In genomic region chr16:27725271-27726010, GRCh38 we compare ENCODE assay signal across 14 cellular contexts.
DNase-seq lines count a peak whose midpoint lies in the region; ATAC-seq, FAIRE-seq and TF ChIP-seq lines count a peak whose summit lies in the region.
"Had no signal": no experiment of that assay in that cellular context is flagged by ENCODE, and none has a peak within 500 bp of the region (broad histone marks: within the 10 kb centered on the region; RNA-seq: fewer than 3 reads in every experiment).

No MANE protein-coding gene starts in this region.

- H3K9me3 ChIP-seq in WERI-Rb-1 (ENCODE audit: severe bottlenecking) (no peaks in the 10 kb centered on the region), kidney (ENCODE audit: control insufficient read depth in 1 of 2, low read length in 2 of 2) (no peaks in the 10 kb centered on the region), thyroid gland (no peaks in the 10 kb centered on the region), spleen (no peaks in the 10 kb centered on the region)
- H3K9me3 ChIP-seq: Peyer's patch, SK-N-SH had no signal

- no peak overlapping the region for H3K4me3 Mint-ChIP-seq in activated CD8-positive, alpha-beta T cell treated with anti-CD3 and anti-CD28 coated beads, Interleukin-2, amount 10 ng/mL, durations not matched to agents 7 days and 5 days

- CTCF ChIA-PET in activated CD8-positive, alpha-beta T cell treated with anti-CD3 and anti-CD28 coated beads, Interleukin-2, amount 10 ng/mL, durations not matched to agents 7 days and 5 days (lab: Charles Lee), result no interaction called here

- TF ChIP-seq POLR2A in thyroid gland (IDR thresholded peaks at IDR 0.05) (no peak), spleen (IDR thresholded peaks at IDR 0.05) (no peak)

- ATAC-seq in activated CD8-positive, alpha-beta T cell treated with anti-CD3 and anti-CD28 coated beads, Interleukin-2, amount 10 ng/mL, durations not matched to agents 7 days and 5 days, result no peak
- no peak for ATAC-seq in HG02970 (IDR thresholded peaks at IDR 0.05; ENCODE audit: low FRiP score, unreplicated experiment)

- H3K36me3 Mint-ChIP-seq in activated CD8-positive, alpha-beta T cell treated with anti-CD3 and anti-CD28 coated beads, Interleukin-2, amount 10 ng/mL, durations not matched to agents 7 days and 5 days (ENCODE audit: low read depth), result peaks cover 2% of the 10 kb centered on the region

- 95% methylated on average over 15 of the region's 15 CpGs for WGBS in thyroid gland, 2 donors
- WGBS in spleen, 5 donors, result 92 to 98% (median 95%) methylated on average over 15 of the region's 15 CpGs

- H3K27me3 Mint-ChIP-seq in activated CD8-positive, alpha-beta T cell treated with anti-CD3 and anti-CD28 coated beads, Interleukin-2, amount 10 ng/mL, durations not matched to agents 7 days and 5 days (ENCODE audit: low read depth), result no peaks in the 10 kb centered on the region

- no peak overlapping the region for H3K27ac Mint-ChIP-seq in activated CD8-positive, alpha-beta T cell treated with anti-CD3 and anti-CD28 coated beads, Interleukin-2, amount 10 ng/mL, durations not matched to agents 7 days and 5 days

- peaks cover 7% of the 10 kb centered on the region for H3K4me1 Mint-ChIP-seq in activated CD8-positive, alpha-beta T cell treated with anti-CD3 and anti-CD28 coated beads, Interleukin-2, amount 10 ng/mL, durations not matched to agents 7 days and 5 days (ENCODE audit: low read depth)

- H3K4me3 ChIP-seq in WERI-Rb-1 (ENCODE audit: low read depth, low read length) (no peak overlapping the region), kidney (ENCODE audit: low read length in 2 of 2) (no peak overlapping the region), thyroid gland (replicated peaks in 1 of 3) (no peak overlapping the region), spleen (no peak overlapping the region)
- H3K4me3 ChIP-seq: Peyer's patch had no signal

- intact Hi-C loops in kidney (cut with DNase I), result no loop called here
- intact Hi-C loops in thyroid gland (cut with DNase I), result no loop called here
- intact Hi-C loops in spleen (cut with DNase I; ENCODE audit: low total_unique reads), result no loop called here

- H3K9me3 Mint-ChIP-seq in activated CD8-positive, alpha-beta T cell treated with anti-CD3 and anti-CD28 coated beads, Interleukin-2, amount 10 ng/mL, durations not matched to agents 7 days and 5 days (ENCODE audit: insufficient read depth), result no peaks in the 10 kb centered on the region

- DNase-seq in G401 (ENCODE audit: low spot score) (peak; percentile 61), WERI-Rb-1 (no peak), kidney (peak; percentile 10), thyroid gland (no peak), spleen (no peak)
- no peak for DNase-seq in activated CD8-positive, alpha-beta T cell treated with anti-CD3 and anti-CD28 coated beads, Interleukin-2, amount 10 ng/mL, durations not matched to agents 7 days and 5 days
- DNase-seq: H7, Kasumi-1, NCI-H1417 treated with DMSO at 0.1 percent for 48 hours, Peyer's patch, Right ventricle myocardium superior, SK-N-SH had no signal

- H3K27me3 ChIP-seq in WERI-Rb-1 (ENCODE audit: insufficient read depth, low read depth, severe bottlenecking) (no peaks in the 10 kb centered on the region), thyroid gland (no peaks in the 10 kb centered on the region), spleen (replicated peaks in 1 of 7) (no peaks in the 10 kb centered on the region)
- H3K27me3 ChIP-seq: Peyer's patch had no signal

- in situ Hi-C loops in G401 (cut with HindIII; ENCODE audit: low sequenced_read_pairs), result no loop called here

- POLR2A ChIA-PET in activated CD8-positive, alpha-beta T cell treated with anti-CD3 and anti-CD28 coated beads, Interleukin-2, amount 10 ng/mL, durations not matched to agents 7 days and 5 days (lab: Charles Lee), result no interaction called here

- H3K4me1 ChIP-seq in kidney (ENCODE audit: control insufficient read depth in 1 of 2, insufficient read depth in 1 of 2, low read depth in 1 of 2, low read length in 2 of 2) (peaks cover 6 to 11% of the 10 kb centered on the region in 2 donors), thyroid gland (peaks cover 23 to 43% of the 10 kb centered on the region in 2 donors), spleen (peaks cover 0 to 35% (median 5%) of the 10 kb centered on the region in 6 donors)

- no peak overlapping the region for H3K9ac ChIP-seq in kidney (ENCODE audit: low read length in 2 of 2)
- H3K9ac ChIP-seq: SK-N-SH had no signal

- H3K27ac ChIP-seq in WERI-Rb-1 (peak overlapping the region; percentile 98), kidney (ENCODE audit: low read depth in 2 of 2, low read length in 2 of 2) (no peak overlapping the region), thyroid gland (peak overlapping the region; percentile 12 to 92 (median 71)), spleen (no peak overlapping the region)
- H3K27ac ChIP-seq: Peyer's patch had no signal

- no peak for TF ChIP-seq CTCF in WERI-Rb-1 (IDR thresholded peaks at IDR 0.05; ENCODE audit: low read depth, low read length)
- TF ChIP-seq CTCF in kidney (IDR thresholded peaks at IDR 0.05; ENCODE audit: borderline replicate concordance, extremely low read depth, insufficient read depth), result no peak
- TF ChIP-seq CTCF in thyroid gland (IDR thresholded peaks at IDR 0.05), result no peak
- TF ChIP-seq CTCF in spleen (IDR thresholded peaks at IDR 0.05 in 8 of 11, conservative IDR thresholded peaks at IDR 0.05 in 3 of 11), result no peak

- FAIRE-seq in kidney (lab: Jason Lieb, UNC), result no peak
- FAIRE-seq: GM12891 had no signal

- H3K36me3 ChIP-seq in WERI-Rb-1 (peaks cover 82% of the 10 kb centered on the region), kidney (ENCODE audit: control insufficient read depth in 1 of 2, insufficient read depth in 2 of 2, low read length in 2 of 2) (peaks cover 10 to 16% of the 10 kb centered on the region in 2 donors), thyroid gland (no peaks in the 10 kb centered on the region), spleen (peaks cover 0 to 91% (median 8%) of the 10 kb centered on the region in 6 donors)

Comparison
In these comparisons a context has a peak if more than half of its experiments do, and no peak if none do; other contexts are left out.
1. DNase-seq: peak in G401 (single experiment) and kidney (single experiment); none in WERI-Rb-1 (single experiment), thyroid gland (0 of 2), activated CD8-positive, alpha-beta T cell treated with anti-CD3 and anti-CD28 coated beads, Interleukin-2, amount 10 ng/mL, durations not matched to agents 7 days and 5 days (single experiment) and spleen (single experiment).
2. H3K27ac ChIP-seq: peak in WERI-Rb-1 (single experiment) and thyroid gland (3 of 3); none in kidney (0 of 2) and spleen (0 of 8).